In the genomic region with DNA sequence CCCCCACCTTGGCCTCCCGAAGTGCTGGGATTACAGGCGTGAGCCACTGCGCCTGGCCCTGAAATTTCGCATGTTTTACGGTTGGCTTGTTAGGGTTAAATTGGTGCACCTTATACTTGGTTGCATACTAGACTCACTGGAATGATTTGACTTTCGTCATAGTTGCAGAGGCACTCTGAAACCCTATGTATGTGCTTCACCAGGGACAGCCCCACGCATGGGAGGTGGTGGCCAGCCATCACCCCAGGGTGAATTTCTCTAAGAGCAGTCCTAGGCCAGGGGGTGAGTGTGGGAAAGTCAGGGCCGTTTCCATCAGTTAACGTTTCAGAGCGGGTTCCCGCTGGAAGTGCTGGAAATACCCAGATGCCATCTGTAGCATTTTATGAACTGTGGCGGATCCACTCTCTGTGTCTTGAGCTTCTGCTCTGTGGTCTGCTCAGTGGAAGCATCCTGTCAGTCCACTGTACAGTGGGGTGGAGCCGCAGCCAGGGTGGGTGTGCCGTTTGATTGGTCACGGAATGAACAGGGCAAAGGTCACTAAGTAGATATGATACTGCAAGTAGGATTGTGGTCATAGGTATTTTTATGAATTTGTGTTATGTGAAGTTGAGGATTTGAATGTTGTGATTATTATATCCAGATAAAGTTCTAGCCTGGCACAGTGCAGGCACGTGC, we compare ENCODE assay signal across 16 cellular contexts. TPM values are rescaled to one million over a fixed set of nuclear protein-coding genes. Genes with fewer than 3 reads are reported as not detected.
DNase-seq lines count a peak whose midpoint lies in the region; ATAC-seq, FAIRE-seq and TF ChIP-seq lines count a peak whose summit lies in the region.
"Had no signal": no experiment of that assay in that cellular context is flagged by ENCODE, and none has a peak within 500 bp of the region (broad histone marks: within the 10 kb centered on the region; RNA-seq: fewer than 3 reads in every experiment).

No MANE protein-coding gene starts in this region.

- peak overlapping the region in 10 of 11 experiments; percentile 1 to 68 (median 32); a peak in 11 of 22 replicates for H3K27ac ChIP-seq in BLaER1 treated with 17β-estradiol and CSF1 and Interleukin-3, amounts not matched to agents 10 nM and 100 nM
- peak overlapping the region; percentile 83 for H3K27ac ChIP-seq in VCaP
- H3K27ac ChIP-seq in liver (ENCODE audit: low read depth in 1 of 2, low read length in 2 of 2) = no peak overlapping the region
- H3K27ac ChIP-seq: breast epithelium had no signal

- H4K20me1 ChIP-seq in BLaER1 treated with 17β-estradiol and CSF1 and Interleukin-3, amounts not matched to agents 10 nM and 100 nM = peaks cover 99 to 100% (median 100%) of the 10 kb centered on the region in 11 experiments

- peak overlapping the region; percentile 28 to 68 (median 48); a peak in 17 of 22 replicates for H3K4me2 ChIP-seq in BLaER1 treated with 17β-estradiol and CSF1 and Interleukin-3, amounts not matched to agents 10 nM and 100 nM

- in situ Hi-C loops in GM13976 (cut with MboI; ENCODE audit: low sequenced_read_pairs, unreplicated experiment) = no loop called here

- WGBS in liver = 69% methylated on average over 16 of the region's 16 CpGs

- H3K9me3 ChIP-seq in BLaER1 treated with 17β-estradiol and CSF1 and Interleukin-3, amounts not matched to agents 10 nM and 100 nM (replicated peaks in 1 of 11) = peaks cover 0 to 5% (median under 1%) of the 10 kb centered on the region in 11 experiments; a peak in 9 of 22 replicates
- H3K9me3 ChIP-seq in liver (ENCODE audit: control insufficient read depth in 4 of 4, low read length in 3 of 4) = no peaks in the 10 kb centered on the region
- H3K9me3 ChIP-seq: breast epithelium had no signal

- H3K27me3 ChIP-seq in BLaER1 treated with 17β-estradiol and CSF1 and Interleukin-3, amounts not matched to agents 10 nM and 100 nM = no peaks in the 10 kb centered on the region
- H3K27me3 ChIP-seq in liver (ENCODE audit: control insufficient read depth in 4 of 4, insufficient read depth in 4 of 4, low read length in 3 of 4) = no peaks in the 10 kb centered on the region
- H3K27me3 ChIP-seq: breast epithelium had no signal

- H3K4me3 ChIP-seq in BLaER1 treated with 17β-estradiol and CSF1 and Interleukin-3, amounts not matched to agents 10 nM and 100 nM = no peak overlapping the region
- H3K4me3 ChIP-seq in liver (ENCODE audit: low read depth in 1 of 3, low read length in 3 of 3) = no peak overlapping the region
- H3K4me3 ChIP-seq: breast epithelium had no signal

- peak overlapping the region in 8 of 11 experiments; percentile 14 to 50 (median 28); a peak in 12 of 22 replicates for H3K9ac ChIP-seq in BLaER1 treated with 17β-estradiol and CSF1 and Interleukin-3, amounts not matched to agents 10 nM and 100 nM
- no peak overlapping the region for H3K9ac ChIP-seq in liver (ENCODE audit: low read depth in 1 of 2, low read length in 2 of 2)

- peaks cover 72 to 97% (median 87%) of the 10 kb centered on the region in 10 experiments for H3K4me1 ChIP-seq in BLaER1 treated with 17β-estradiol and CSF1 and Interleukin-3, amounts not matched to agents 10 nM and 100 nM
- peaks cover 3 to 12% (median 5%) of the 10 kb centered on the region in 4 donors for H3K4me1 ChIP-seq in liver (ENCODE audit: control insufficient read depth in 4 of 4, insufficient read depth in 4 of 4, low read length in 3 of 4)
- H3K4me1 ChIP-seq: breast epithelium had no signal

- no peak for FAIRE-seq in RCC 7860 (lab: Jason Lieb, UNC)
- FAIRE-seq: H54 had no signal

- no peak for TF ChIP-seq RAD21 in liver (IDR thresholded peaks at IDR 0.05)

- no peak for TF ChIP-seq CTCF in GM13976 (IDR thresholded peaks at IDR 0.05; ENCODE audit: borderline replicate concordance, control extremely low read depth, extremely low read depth, insufficient read depth, missing control alignments)
- no peak for TF ChIP-seq CTCF in VCaP (conservative IDR thresholded peaks at IDR 0.05)
- no peak for TF ChIP-seq CTCF in liver (IDR thresholded peaks at IDR 0.05; ENCODE audit: low read depth, low read length, missing input control)

- ATAC-seq in HG03571 (IDR thresholded peaks at IDR 0.05; ENCODE audit: unreplicated experiment) = no peak

- peak; percentile 48 for DNase-seq in GM13976 (ENCODE audit: low spot score)
- DNase-seq in hypothalamus (lab: John Stamatoyannopoulos, UW) = no peak
- no peak for DNase-seq in CD1c-positive myeloid dendritic cell (ENCODE audit: extremely low spot score)
- no peak for DNase-seq in RCC 7860 (ENCODE audit: low spot score)
- DNase-seq: activated effector memory CD4-positive, alpha-beta T cell treated with anti-CD3 and anti-CD28 coated beads, Interleukin-2, amount 50 U/mL, for 16 hours; CD4-positive, alpha-beta T cell; GDM1; NCI-H1092; nephron progenitor cell had no signal

- peaks cover 5 to 88% (median 51%) of the 10 kb centered on the region in 11 experiments; a peak in 20 of 22 replicates for H3K36me3 ChIP-seq in BLaER1 treated with 17β-estradiol and CSF1 and Interleukin-3, amounts not matched to agents 10 nM and 100 nM
- no peaks in the 10 kb centered on the region for H3K36me3 ChIP-seq in liver (ENCODE audit: control insufficient read depth in 4 of 4, insufficient read depth in 3 of 4, low read depth in 1 of 4, low read length in 3 of 4)
- H3K36me3 ChIP-seq: breast epithelium had no signal

TF ChIP-seq in liver, 16 proteins besides CTCF, POLR2A, EP300 and RAD21:
- peak; percentile 13 for TF ChIP-seq SP1 (IDR thresholded peaks at IDR 0.05)
- peak; percentile 19 to 44 for TF ChIP-seq HNF4A (conservative IDR thresholded peaks at IDR 0.05)
- no peak for TF ChIP-seq RXRA (IDR thresholded peaks at IDR 0.05)

RNA-seq across cellular contexts. Expression of gene DNAJC5, which starts 13.2 kb away (rescaled TPM):
- 10 to 100 TPM; 22.4 to 28.6 TPM for total RNA-seq in liver
- 10 to 100 TPM in 1 of 2 donors, 1 to 10 TPM in 1; 8.2 to 15.0 TPM for polyA plus RNA-seq in liver

RNA-seq across cellular contexts. Expression of gene TPD52L2, which starts 43.1 kb away (rescaled TPM):
- total RNA-seq in liver = 10 to 100 TPM; 25.3 to 31.2 TPM
- 10 to 100 TPM; 12.3 to 33.0 TPM for polyA plus RNA-seq in liver

RNA-seq across cellular contexts. Expression of gene ABHD16B, which starts 46.8 kb away (rescaled TPM):
- total RNA-seq in liver = not detected
- under 1 TPM in 1 of 2 donors, not detected in 1; 0.10 TPM for polyA plus RNA-seq in liver
- total RNA-seq: breast epithelium; CD4-positive, alpha-beta T cell; HT1080 had no signal

RNA-seq across cellular contexts. Expression of gene UCKL1, which starts 48.1 kb away (rescaled TPM):
- 10 to 100 TPM; 16.4 to 20.4 TPM for total RNA-seq in liver
- polyA plus RNA-seq in liver = 10 to 100 TPM; 16.4 to 20.1 TPM

Comparison
In these comparisons a context has a peak if more than half of its experiments do, and no peak if none do; other contexts are left out.
1. H3K27ac ChIP-seq: peak in BLaER1 treated with 17β-estradiol and CSF1 and Interleukin-3, amounts not matched to agents 10 nM and 100 nM (10 of 11) and VCaP (single experiment); none in liver (0 of 2).
2. H3K9ac ChIP-seq: peak in BLaER1 treated with 17β-estradiol and CSF1 and Interleukin-3, amounts not matched to agents 10 nM and 100 nM (8 of 11); none in liver (0 of 2).